2 cellular contexts compared by ENCODE assay signal in the genomic region with DNA sequence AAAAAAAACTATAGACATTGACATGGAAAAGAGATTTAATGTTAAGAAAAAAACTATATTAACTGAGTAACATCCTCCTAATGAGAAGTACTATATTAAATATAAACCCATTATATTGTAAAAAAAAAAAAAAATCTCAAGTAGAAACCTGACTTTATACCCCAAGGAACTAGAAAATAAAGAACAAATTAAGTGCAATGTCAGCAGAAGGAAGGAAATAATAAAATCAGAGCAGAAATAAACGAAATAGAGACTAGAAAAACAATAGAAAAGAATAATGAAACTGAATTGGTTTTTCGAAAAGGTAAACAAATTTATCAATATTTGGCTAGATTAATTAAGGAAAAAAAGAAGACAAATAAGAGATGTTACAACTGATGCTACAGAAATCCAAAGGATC.
TF ChIP-seq lines count a peak whose summit lies in the region.

No MANE protein-coding gene starts in this region.

TF ChIP-seq in A549, 52 proteins besides CTCF, POLR2A, EP300 and RAD21 (continued from another document):
- TF ChIP-seq, protein P1, sequence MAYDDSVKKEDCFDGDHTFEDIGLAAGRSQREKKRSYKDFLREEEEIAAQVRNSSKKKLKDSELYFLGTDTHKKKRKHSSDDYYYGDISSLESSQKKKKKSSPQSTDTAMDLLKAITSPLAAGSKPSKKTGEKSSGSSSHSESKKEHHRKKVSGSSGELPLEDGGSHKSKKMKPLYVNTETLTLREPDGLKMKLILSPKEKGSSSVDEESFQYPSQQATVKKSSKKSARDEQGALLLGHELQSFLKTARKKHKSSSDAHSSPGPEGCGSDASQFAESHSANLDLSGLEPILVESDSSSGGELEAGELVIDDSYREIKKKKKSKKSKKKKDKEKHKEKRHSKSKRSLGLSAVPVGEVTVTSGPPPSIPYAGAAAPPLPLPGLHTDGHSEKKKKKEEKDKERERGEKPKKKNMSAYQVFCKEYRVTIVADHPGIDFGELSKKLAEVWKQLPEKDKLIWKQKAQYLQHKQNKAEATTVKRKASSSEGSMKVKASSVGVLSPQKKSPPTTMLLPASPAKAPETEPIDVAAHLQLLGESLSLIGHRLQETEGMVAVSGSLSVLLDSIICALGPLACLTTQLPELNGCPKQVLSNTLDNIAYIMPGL (CRISPR knock-in tag; IDR thresholded peaks at IDR 0.05; ENCODE audit: borderline replicate concordance), result no peak
- no peak for TF ChIP-seq ZSCAN20 (CRISPR knock-in tag; IDR thresholded peaks at IDR 0.05)
- no peak for TF ChIP-seq FOSL2 (IDR thresholded peaks at IDR 0.05)
- no peak for TF ChIP-seq FOSL2 (CRISPR knock-in tag; IDR thresholded peaks at IDR 0.05)
- no peak for TF ChIP-seq JUNB (IDR thresholded peaks at IDR 0.05)
- no peak for TF ChIP-seq EHF (CRISPR knock-in tag; IDR thresholded peaks at IDR 0.05)
- TF ChIP-seq FOSB (CRISPR knock-in tag; IDR thresholded peaks at IDR 0.05), result no peak

TF ChIP-seq in K562, 482 proteins besides CTCF, POLR2A, EP300 and RAD21 (continued from another document):
- TF ChIP-seq C11orf30 (IDR thresholded peaks at IDR 0.05; ENCODE audit: low read depth) (peak; percentile 26; the same call in 1 of the 2 replicates), ZNF431 (CRISPR knock-in tag; IDR thresholded peaks at IDR 0.05) (no peak), ZNF316 (IDR thresholded peaks at IDR 0.05) (peak; percentile 78)
